In genomic region chr6:128479048-128479666, GRCh38 we compare ENCODE assay signal across 1 cellular context.
TF ChIP-seq lines count a peak whose summit lies in the region.

No MANE protein-coding gene starts in this region.

TF ChIP-seq in SK-N-SH treated with all-trans-retinoic acid at 6 μM for 48 hours, 23 proteins besides CTCF, POLR2A, EP300 and RAD21 (continued from another document):
- TF ChIP-seq, protein P1, sequence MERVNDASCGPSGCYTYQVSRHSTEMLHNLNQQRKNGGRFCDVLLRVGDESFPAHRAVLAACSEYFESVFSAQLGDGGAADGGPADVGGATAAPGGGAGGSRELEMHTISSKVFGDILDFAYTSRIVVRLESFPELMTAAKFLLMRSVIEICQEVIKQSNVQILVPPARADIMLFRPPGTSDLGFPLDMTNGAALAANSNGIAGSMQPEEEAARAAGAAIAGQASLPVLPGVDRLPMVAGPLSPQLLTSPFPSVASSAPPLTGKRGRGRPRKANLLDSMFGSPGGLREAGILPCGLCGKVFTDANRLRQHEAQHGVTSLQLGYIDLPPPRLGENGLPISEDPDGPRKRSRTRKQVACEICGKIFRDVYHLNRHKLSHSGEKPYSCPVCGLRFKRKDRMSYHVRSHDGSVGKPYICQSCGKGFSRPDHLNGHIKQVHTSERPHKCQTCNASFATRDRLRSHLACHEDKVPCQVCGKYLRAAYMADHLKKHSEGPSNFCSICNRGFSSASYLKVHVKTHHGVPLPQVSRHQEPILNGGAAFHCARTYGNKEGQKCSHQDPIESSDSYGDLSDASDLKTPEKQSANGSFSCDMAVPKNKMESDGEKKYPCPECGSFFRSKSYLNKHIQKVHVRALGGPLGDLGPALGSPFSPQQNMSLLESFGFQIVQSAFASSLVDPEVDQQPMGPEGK (CRISPR knock-in tag; IDR thresholded peaks at IDR 0.05; ENCODE audit: borderline replicate concordance) = no peak
- no peak for TF ChIP-seq ESRRG (CRISPR knock-in tag; IDR thresholded peaks at IDR 0.05)
- TF ChIP-seq ZNF565 (CRISPR knock-in tag; conservative IDR thresholded peaks at IDR 0.05; ENCODE audit: low read depth) = no peak
